ENCODE assay signal across 8 cellular contexts in the genomic region with DNA sequence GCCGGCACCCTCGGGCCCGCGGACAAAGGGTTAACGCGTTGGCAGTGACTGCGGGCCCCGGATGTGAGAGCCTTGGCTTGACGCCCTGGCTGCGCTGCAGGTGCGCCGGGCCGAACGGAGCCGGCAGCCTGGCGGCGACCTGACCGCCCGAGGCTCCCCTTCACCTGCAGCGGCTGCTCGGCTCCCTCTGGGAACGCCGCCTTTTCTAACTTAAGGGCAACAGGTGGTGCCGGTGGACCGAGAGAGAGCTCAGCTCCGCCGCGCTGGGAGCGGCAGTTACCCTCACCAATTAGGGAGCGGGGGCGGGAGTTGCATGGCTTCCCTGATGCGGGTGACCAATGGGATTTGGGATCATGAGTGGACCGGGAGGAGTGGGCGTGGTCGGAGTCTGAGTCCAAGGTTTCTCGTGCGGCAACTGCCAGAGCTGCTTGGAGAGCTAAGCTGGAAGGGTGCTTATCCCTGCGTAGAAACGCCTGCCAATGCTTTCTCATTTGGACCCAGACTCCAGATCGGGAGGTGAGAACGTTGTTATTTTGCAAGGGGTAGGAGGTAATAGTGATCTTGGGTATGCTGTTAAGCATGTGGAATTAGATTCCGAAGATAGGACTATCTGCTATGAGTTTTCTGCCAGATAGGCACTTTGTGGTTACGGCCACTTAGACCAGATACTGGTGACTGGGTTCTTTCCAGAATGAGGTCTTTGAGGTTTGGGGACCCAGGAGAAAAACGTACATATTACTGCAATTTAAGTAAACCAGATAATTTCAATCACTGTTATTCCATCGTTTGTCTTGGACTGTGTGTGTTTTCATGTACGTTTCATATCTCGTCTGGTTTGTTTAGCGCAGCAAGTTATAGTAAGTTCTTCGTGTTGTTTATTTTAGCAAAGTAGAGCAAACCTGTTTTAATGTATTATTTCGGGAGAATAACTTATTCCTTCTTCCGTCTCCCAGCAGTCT. TPM values are rescaled to one million over a fixed set of nuclear protein-coding genes. Genes with fewer than 3 reads are reported as not detected.
DNase-seq lines count a peak whose midpoint lies in the region; ATAC-seq and TF ChIP-seq lines count a peak whose summit lies in the region.

A gene with protein sequence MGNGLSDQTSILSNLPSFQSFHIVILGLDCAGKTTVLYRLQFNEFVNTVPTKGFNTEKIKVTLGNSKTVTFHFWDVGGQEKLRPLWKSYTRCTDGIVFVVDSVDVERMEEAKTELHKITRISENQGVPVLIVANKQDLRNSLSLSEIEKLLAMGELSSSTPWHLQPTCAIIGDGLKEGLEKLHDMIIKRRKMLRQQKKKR (plus strand): TSS at position 421 of the 959 bp plus-strand sequence. CDS start 622 bp downstream, outside the sequence.

- no peaks in the 10 kb centered on the region for H3K9me3 Mint-ChIP-seq in activated T-cell treated with anti-CD3 and anti-CD28 coated beads, Interleukin-2, amount 50 U/mL, for 72 hours

- ATAC-seq in GM21619 (IDR thresholded peaks at IDR 0.05; ENCODE audit: unreplicated experiment), result peak; percentile 85
- ATAC-seq in activated T-cell treated with anti-CD3 and anti-CD28 coated beads, Interleukin-2, amount 50 U/mL, for 72 hours (replicated peaks in 1 of 2), result peak; percentile 63 to 65
- peak; percentile 96 for ATAC-seq in esophagus mucosa

- no peaks in the 10 kb centered on the region for H3K9me3 ChIP-seq in Peyer's patch
- H3K9me3 ChIP-seq in mucosa of stomach (ENCODE audit: control insufficient read depth, low read length), result no peaks in the 10 kb centered on the region

- H3K36me3 Mint-ChIP-seq in activated T-cell treated with anti-CD3 and anti-CD28 coated beads, Interleukin-2, amount 50 U/mL, for 72 hours (ENCODE audit: insufficient read depth in 2 of 2), result no peaks in the 10 kb centered on the region

- peak within 1 kb of the TSS; percentile 78 to 92 (median 86) for H3K4me3 ChIP-seq in Peyer's patch
- H3K4me3 ChIP-seq in mucosa of stomach (ENCODE audit: low read length), result peak within 1 kb of the TSS; percentile 82

- TF ChIP-seq EP300 in Ishikawa (IDR thresholded peaks at IDR 0.05; ENCODE audit: borderline replicate concordance), result peak; percentile 28; the same call in 1 of the 2 replicates

- peak in 4 of 6 experiments; percentile 23 to 81 (median 52) for TF ChIP-seq CTCF in Peyer's patch (IDR thresholded peaks at IDR 0.05)

- H3K27me3 Mint-ChIP-seq in activated T-cell treated with anti-CD3 and anti-CD28 coated beads, Interleukin-2, amount 50 U/mL, for 72 hours (ENCODE audit: low read depth), result no peaks in the 10 kb centered on the region

- TF ChIP-seq POLR2A in Peyer's patch (IDR thresholded peaks at IDR 0.05), result peak; percentile 95 to 98

- peaks cover 24% of the 10 kb centered on the region for H3K4me1 Mint-ChIP-seq in activated T-cell treated with anti-CD3 and anti-CD28 coated beads, Interleukin-2, amount 50 U/mL, for 72 hours (ENCODE audit: low read depth)

- no peaks in the 10 kb centered on the region for H3K36me3 ChIP-seq in Peyer's patch
- no peaks in the 10 kb centered on the region for H3K36me3 ChIP-seq in mucosa of stomach (ENCODE audit: control insufficient read depth, insufficient read depth, low read length)

- no peaks in the 10 kb centered on the region for H3K27me3 ChIP-seq in Peyer's patch
- H3K27me3 ChIP-seq in mucosa of stomach (ENCODE audit: control insufficient read depth, insufficient read depth, low read length), result no peaks in the 10 kb centered on the region

- peak within 1 kb of the TSS; percentile 88 to 95 (median 91) for H3K27ac ChIP-seq in Peyer's patch

- H3K4me1 ChIP-seq in Peyer's patch (no peaks in the 10 kb centered on the region), mucosa of stomach (ENCODE audit: control insufficient read depth, insufficient read depth, low read length) (no peaks in the 10 kb centered on the region)

- H3K4me3 Mint-ChIP-seq in activated T-cell treated with anti-CD3 and anti-CD28 coated beads, Interleukin-2, amount 50 U/mL, for 72 hours, result peak within 1 kb of the TSS; percentile 97 to 99

- DNase-seq in DMS114 treated with DMSO at 0.1 percent for 48 hours (lab: John Stamatoyannopoulos, UW; ENCODE audit: unreplicated experiment), result peak; percentile 99
- DNase-seq in Peyer's patch, result peak; percentile 98 to 99 (median 99)
- DNase-seq in activated T-cell treated with anti-CD3 and anti-CD28 coated beads, Interleukin-2, amount 50 U/mL, for 72 hours, result peak; percentile 90 to 93
- peak; percentile 93 for DNase-seq in stimulated activated CD8-positive, alpha-beta memory T cell treated with anti-CD3 and anti-CD28 coated beads, Interleukin-4, amount 100 ng/mL, for 48 hours

- H3K27ac Mint-ChIP-seq in activated T-cell treated with anti-CD3 and anti-CD28 coated beads, Interleukin-2, amount 50 U/mL, for 72 hours, result peak within 1 kb of the TSS; percentile 86

- H3K9ac ChIP-seq in mucosa of stomach (ENCODE audit: low read length), result peak within 1 kb of the TSS; percentile 75

- peak; percentile 76 for TF ChIP-seq RAD21 in Ishikawa (IDR thresholded peaks at IDR 0.05; ENCODE audit: low read depth)

TF ChIP-seq in Ishikawa, 13 proteins besides CTCF, POLR2A, EP300 and RAD21:
- TF ChIP-seq, protein P1, sequence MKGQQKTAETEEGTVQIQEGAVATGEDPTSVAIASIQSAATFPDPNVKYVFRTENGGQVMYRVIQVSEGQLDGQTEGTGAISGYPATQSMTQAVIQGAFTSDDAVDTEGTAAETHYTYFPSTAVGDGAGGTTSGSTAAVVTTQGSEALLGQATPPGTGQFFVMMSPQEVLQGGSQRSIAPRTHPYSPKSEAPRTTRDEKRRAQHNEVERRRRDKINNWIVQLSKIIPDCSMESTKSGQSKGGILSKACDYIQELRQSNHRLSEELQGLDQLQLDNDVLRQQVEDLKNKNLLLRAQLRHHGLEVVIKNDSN (IDR thresholded peaks at IDR 0.05), result no peak
- TF ChIP-seq, protein P2, sequence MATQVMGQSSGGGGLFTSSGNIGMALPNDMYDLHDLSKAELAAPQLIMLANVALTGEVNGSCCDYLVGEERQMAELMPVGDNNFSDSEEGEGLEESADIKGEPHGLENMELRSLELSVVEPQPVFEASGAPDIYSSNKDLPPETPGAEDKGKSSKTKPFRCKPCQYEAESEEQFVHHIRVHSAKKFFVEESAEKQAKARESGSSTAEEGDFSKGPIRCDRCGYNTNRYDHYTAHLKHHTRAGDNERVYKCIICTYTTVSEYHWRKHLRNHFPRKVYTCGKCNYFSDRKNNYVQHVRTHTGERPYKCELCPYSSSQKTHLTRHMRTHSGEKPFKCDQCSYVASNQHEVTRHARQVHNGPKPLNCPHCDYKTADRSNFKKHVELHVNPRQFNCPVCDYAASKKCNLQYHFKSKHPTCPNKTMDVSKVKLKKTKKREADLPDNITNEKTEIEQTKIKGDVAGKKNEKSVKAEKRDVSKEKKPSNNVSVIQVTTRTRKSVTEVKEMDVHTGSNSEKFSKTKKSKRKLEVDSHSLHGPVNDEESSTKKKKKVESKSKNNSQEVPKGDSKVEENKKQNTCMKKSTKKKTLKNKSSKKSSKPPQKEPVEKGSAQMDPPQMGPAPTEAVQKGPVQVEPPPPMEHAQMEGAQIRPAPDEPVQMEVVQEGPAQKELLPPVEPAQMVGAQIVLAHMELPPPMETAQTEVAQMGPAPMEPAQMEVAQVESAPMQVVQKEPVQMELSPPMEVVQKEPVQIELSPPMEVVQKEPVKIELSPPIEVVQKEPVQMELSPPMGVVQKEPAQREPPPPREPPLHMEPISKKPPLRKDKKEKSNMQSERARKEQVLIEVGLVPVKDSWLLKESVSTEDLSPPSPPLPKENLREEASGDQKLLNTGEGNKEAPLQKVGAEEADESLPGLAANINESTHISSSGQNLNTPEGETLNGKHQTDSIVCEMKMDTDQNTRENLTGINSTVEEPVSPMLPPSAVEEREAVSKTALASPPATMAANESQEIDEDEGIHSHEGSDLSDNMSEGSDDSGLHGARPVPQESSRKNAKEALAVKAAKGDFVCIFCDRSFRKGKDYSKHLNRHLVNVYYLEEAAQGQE (IDR thresholded peaks at IDR 0.05; ENCODE audit: low read depth), result no peak
- peak; percentile 36; the same call in 1 of the 2 replicates for TF ChIP-seq FOXM1 (IDR thresholded peaks at IDR 0.05; ENCODE audit: borderline replicate concordance, low read depth)
- no peak for TF ChIP-seq CREB1 (IDR thresholded peaks at IDR 0.05; ENCODE audit: low read depth)
- TF ChIP-seq, protein P3, sequence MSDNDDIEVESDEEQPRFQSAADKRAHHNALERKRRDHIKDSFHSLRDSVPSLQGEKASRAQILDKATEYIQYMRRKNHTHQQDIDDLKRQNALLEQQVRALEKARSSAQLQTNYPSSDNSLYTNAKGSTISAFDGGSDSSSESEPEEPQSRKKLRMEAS (IDR thresholded peaks at IDR 0.05), result peak; percentile 47; the same call in 1 of the 2 replicates
- TF ChIP-seq ZBTB7A (IDR thresholded peaks at IDR 0.05; ENCODE audit: low read depth), result no peak
- peak; percentile 94 for TF ChIP-seq TAF1 (IDR thresholded peaks at IDR 0.05; ENCODE audit: low read depth)
- TF ChIP-seq YY1 (IDR thresholded peaks at IDR 0.05; ENCODE audit: low read depth), result no peak
- no peak; the same call in 1 of the 2 replicates for TF ChIP-seq EGR1 (IDR thresholded peaks at IDR 0.05)
- TF ChIP-seq TCF12 (IDR thresholded peaks at IDR 0.05; ENCODE audit: low read depth), result peak; percentile 65
- no peak for TF ChIP-seq TEAD4 (IDR thresholded peaks at IDR 0.05)
- TF ChIP-seq CEBPB (IDR thresholded peaks at IDR 0.05), result no peak
- TF ChIP-seq NFIC (IDR thresholded peaks at IDR 0.05), result peak; percentile 82

RNA-seq across cellular contexts. Expression of the gene that starts here (rescaled TPM):
- total RNA-seq in Peyer's patch, result 100 to 1,000 TPM in 2 of 4 donors, 10 to 100 TPM in 2; 35.5 to 112 (median 85.6) TPM
- total RNA-seq in activated T-cell treated with anti-CD3 and anti-CD28 coated beads, Interleukin-2, amount 50 U/mL, for 72 hours, result 10 to 100 TPM; 12.1 to 13.5 TPM
- total RNA-seq in esophagus mucosa, result 34.8 TPM

Comparison
In these comparisons a context has a peak if more than half of its experiments do, and no peak if none do; other contexts are left out.
1. Peak in every context shown above with its lines: DNase-seq, ATAC-seq, H3K4me3 ChIP-seq and H3K27ac ChIP-seq.